In genomic region chr13:111152836-111153235, GRCh38 we compare ENCODE assay signal across 8 cellular contexts. TPM values are rescaled to one million over a fixed set of nuclear protein-coding genes. Genes with fewer than 3 reads are reported as not detected.
DNase-seq lines count a peak whose midpoint lies in the region; ATAC-seq and TF ChIP-seq lines count a peak whose summit lies in the region.

No MANE protein-coding gene starts in this region.

- DNase-seq in GM12864 (ENCODE audit: low read depth) (no peak), PC-3 (no peak), endothelial cell (ENCODE audit: low spot score) (no peak), neuronal stem cell (ENCODE audit: low spot score) (peak; percentile 4), retina (no peak)

- BruUV-seq in PC-3 (replicated peaks; lab: Mats Ljungman, UMichigan): TSS peak; percentile 67

- H3K9me2 ChIP-seq in PC-3 (replicated peaks; ENCODE audit: low read length): no peaks in the 10 kb centered on the region

- peak overlapping the region; percentile 26 for H2BK15ac ChIP-seq in neuronal stem cell (ENCODE audit: low read length)

- no peak overlapping the region for H3K4ac ChIP-seq in neuronal stem cell (ENCODE audit: low read length)

- H3K9ac ChIP-seq in PC-3 (ENCODE audit: low read length): peak overlapping the region; percentile 98
- H3K9ac ChIP-seq in neuronal stem cell (ENCODE audit: low read depth, low read length, poor library complexity): peak overlapping the region; percentile 96

- CTCF ChIA-PET in PC-3 (lab: Charles Lee): no interaction called here

- peak overlapping the region; percentile 72 for H3K27ac ChIP-seq in PC-3 (ENCODE audit: low read length)
- peak overlapping the region; percentile 93 for H3K27ac ChIP-seq in neuronal stem cell (replicated peaks; ENCODE audit: low read length)

- H3K36me3 ChIP-seq in PC-3 (ENCODE audit: low read depth, low read length) (peaks cover 4% of the 10 kb centered on the region), neuronal stem cell (replicated peaks in 1 of 2; ENCODE audit: control insufficient read depth in 2 of 2, insufficient read depth in 2 of 2, low read length in 2 of 2) (peaks cover 0 to 9% of the 10 kb centered on the region in 2 donors)

- H3K9me3 ChIP-seq in PC-3 (ENCODE audit: low read length): no peaks in the 10 kb centered on the region
- H3K9me3 ChIP-seq in neuronal stem cell (replicated peaks in 1 of 2; ENCODE audit: control insufficient read depth in 2 of 2, insufficient read depth in 1 of 2, low read depth in 1 of 2, low read length in 2 of 2): no peaks in the 10 kb centered on the region

- POLR2A ChIA-PET in PC-3 (lab: Charles Lee; ENCODE audit: unreplicated experiment): no interaction called here

- peaks cover 27% of the 10 kb centered on the region for H3K27me3 ChIP-seq in PC-3 (ENCODE audit: low read length)
- no peaks in the 10 kb centered on the region for H3K27me3 ChIP-seq in neuronal stem cell (ENCODE audit: control insufficient read depth in 3 of 3, insufficient read depth in 3 of 3, low read depth in 1 of 3, low read length in 3 of 3)

- no peaks in the 10 kb centered on the region for H3K36me3 Mint-ChIP-seq in endothelial cell (ENCODE audit: low read depth, unreplicated experiment)

- intact Hi-C loops in PC-3 (cut with micrococcal nuclease): loop anchor here (10.0 kb wide), 2 partner anchors 208 to 238 kb away; partner anchors contain the start of gene ANKRD10

- peaks cover 19% of the 10 kb centered on the region for H3K4me1 Mint-ChIP-seq in endothelial cell (ENCODE audit: unreplicated experiment)

- H4K20me1 ChIP-seq in PC-3 (ENCODE audit: low read length): 0 out of 2 replicates have a peak, but pooled peaks cover 5% of the 10 kb centered on the region

- TF ChIP-seq CTCF in GM12864 (IDR thresholded peaks at IDR 0.05; ENCODE audit: low read depth, low read length, missing control alignments): no peak
- TF ChIP-seq CTCF in PC-3 (conservative IDR thresholded peaks at IDR 0.05; ENCODE audit: low read depth, low read length): no peak
- no peak for TF ChIP-seq CTCF in endothelial cell (IDR thresholded peaks at IDR 0.05; ENCODE audit: unreplicated experiment)

- no peak overlapping the region for H4K91ac ChIP-seq in neuronal stem cell (ENCODE audit: low read depth, low read length, poor library complexity)

- peak overlapping the region; percentile 78 for H2BK5ac ChIP-seq in neuronal stem cell (ENCODE audit: low read length)

- no peak overlapping the region for H4K8ac ChIP-seq in neuronal stem cell (ENCODE audit: low read depth, low read length)

- WGBS in neuronal stem cell (ENCODE audit: extremely low coverage in 2 of 2, insufficient read length in 2 of 2, insufficient replicate concordance in 1 of 2), 2 donors: no CpG with 5 or more reads among the region's 9 CpGs

- ATAC-seq in PC-3 (no peak), HG03039 (IDR thresholded peaks at IDR 0.05; ENCODE audit: unreplicated experiment) (no peak), HG03025 (IDR thresholded peaks at IDR 0.05; ENCODE audit: low FRiP score, unreplicated experiment) (no peak), HG03378 (IDR thresholded peaks at IDR 0.05; ENCODE audit: unreplicated experiment) (no peak)

- H3K4me3 ChIP-seq in GM12864 (ENCODE audit: low read depth, low read length): peak overlapping the region; percentile 86
- peak overlapping the region; percentile 93 for H3K4me3 ChIP-seq in PC-3 (ENCODE audit: low read length)
- peak overlapping the region; percentile 91 to 96 for H3K4me3 ChIP-seq in neuronal stem cell (ENCODE audit: low read length in 2 of 2)

- peak overlapping the region; percentile 98 for H3K18ac ChIP-seq in neuronal stem cell (ENCODE audit: low read length)

- peak overlapping the region; percentile 73 for H3K14ac ChIP-seq in neuronal stem cell (ENCODE audit: low read length)

- peaks cover 8% of the 10 kb centered on the region for H3K27me3 Mint-ChIP-seq in endothelial cell (ENCODE audit: unreplicated experiment)

- H2AFZ ChIP-seq in PC-3 (ENCODE audit: low read length) (peak overlapping the region; percentile 81), neuronal stem cell (ENCODE audit: low read length) (peak overlapping the region; percentile 94)

- no peak overlapping the region for H2AK5ac ChIP-seq in neuronal stem cell (ENCODE audit: low read depth, low read length)

- H3K79me2 ChIP-seq in PC-3 (ENCODE audit: low read length): peaks cover 40% of the 10 kb centered on the region

- peak overlapping the region; percentile 83 for H3K27ac Mint-ChIP-seq in endothelial cell (ENCODE audit: unreplicated experiment)

- peaks cover 6% of the 10 kb centered on the region for H3K79me1 ChIP-seq in neuronal stem cell (ENCODE audit: low read depth, low read length)

- peak overlapping the region; percentile 91 for H3K4me3 Mint-ChIP-seq in endothelial cell (ENCODE audit: unreplicated experiment)

- H3K4me1 ChIP-seq in PC-3 (ENCODE audit: insufficient read depth, low read length): peaks cover 19% of the 10 kb centered on the region
- peaks cover 1 to 4% of the 10 kb centered on the region in 2 donors for H3K4me1 ChIP-seq in neuronal stem cell (ENCODE audit: control insufficient read depth in 2 of 2, insufficient read depth in 1 of 2, low read depth in 1 of 2, low read length in 2 of 2)

- no peak overlapping the region for H2BK120ac ChIP-seq in neuronal stem cell (ENCODE audit: low read depth, low read length)

- H3K9me3 Mint-ChIP-seq in endothelial cell (ENCODE audit: unreplicated experiment): no peaks in the 10 kb centered on the region

- no peak overlapping the region for H3K23ac ChIP-seq in neuronal stem cell (ENCODE audit: low read depth, low read length, poor library complexity)

- no peak overlapping the region for H2BK12ac ChIP-seq in neuronal stem cell (ENCODE audit: low read length)

- H3K4me2 ChIP-seq in PC-3 (ENCODE audit: low read length) (peak overlapping the region; percentile 97), neuronal stem cell (ENCODE audit: insufficient read depth, low read length, poor library complexity, severe bottlenecking) (peak overlapping the region; percentile 75)

- no peaks in the 10 kb centered on the region for H3F3A ChIP-seq in PC-3 (ENCODE audit: low read length, unreplicated experiment)

RNA-seq across cellular contexts. Expression of gene ARHGEF7, which starts 37.7 kb away (rescaled TPM):
- total RNA-seq in PC-3 (2014; rRNA removed) (14.7 and 25.9 TPM in 2 replicates), endothelial cell (ENCODE audit: unreplicated experiment) (270 TPM)
- 43.9 TPM for polyA plus RNA-seq in neuronal stem cell (2013, experiment 1 of 2)
- polyA plus RNA-seq in neuronal stem cell (2013, experiment 2 of 2): 44.8 TPM

Comparison
In these comparisons a context has a peak if more than half of its experiments do, and no peak if none do; other contexts are left out.
1. RNA of gene ARHGEF7, which starts 37.7 kb away (total RNA-seq): 270 TPM in endothelial cell (single experiment); 14.7 to 25.9 TPM in PC-3; every median in the first group is over 10 times any median in the second.
2. Peak in every context shown above with its lines, with median percentiles within 50 percentile points of each other: H3K4me3 ChIP-seq.